Comparison of ENCODE assay signal across 9 cellular contexts in genomic region chr21:44930543-44930981, GRCh38. TPM values are rescaled to one million over a fixed set of nuclear protein-coding genes. Genes with fewer than 3 reads are reported as not detected.
DNase-seq lines count a peak whose midpoint lies in the region; ATAC-seq and TF ChIP-seq lines count a peak whose summit lies in the region.
"Had no signal": no experiment of that assay in that cellular context is flagged by ENCODE, and none has a peak within 500 bp of the region (broad histone marks: within the 10 kb centered on the region; RNA-seq: fewer than 3 reads in every experiment).

No MANE protein-coding gene starts in this region.

- POLR2A ChIA-PET in CD4-positive, alpha-beta memory T cell (lab: Charles Lee; ENCODE audit: partially characterized antibody): interaction anchor here (1.3 to 13.0 kb wide), 10 partner anchors 10 to 383 kb away, joined by 3 to 756 read pairs (median 8); partner anchors contain the start of genes ITGB2, PTTG1IP, SLX9 and SUMO3
- POLR2A ChIA-PET in PC-3 (lab: Charles Lee; ENCODE audit: unreplicated experiment): interaction anchor here (1.0 kb wide), 1 partner anchor 57 kb away, joined by 25 read pairs; the partner anchor contains the start of gene PTTG1IP

- H3K4me1 Mint-ChIP-seq in CD4-positive, alpha-beta memory T cell: peaks cover 32 to 60% (median 49%) of the 10 kb centered on the region in 4 donors
- H3K4me1 Mint-ChIP-seq in neural crest cell: peaks cover 30% of the 10 kb centered on the region

- no peaks in the 10 kb centered on the region for H3K27me3 Mint-ChIP-seq in CD4-positive, alpha-beta memory T cell
- peaks cover 79% of the 10 kb centered on the region for H3K27me3 Mint-ChIP-seq in neural crest cell (ENCODE audit: low read depth)

- peaks cover 60% of the 10 kb centered on the region for H3K79me2 ChIP-seq in PC-3 (ENCODE audit: low read length)

- TF ChIP-seq CTCF in PC-3 (conservative IDR thresholded peaks at IDR 0.05; ENCODE audit: low read depth, low read length) (no peak), neural crest cell (conservative IDR thresholded peaks at IDR 0.05) (no peak)

- no peaks in the 10 kb centered on the region for H3K9me3 ChIP-seq in CD4-positive, alpha-beta memory T cell (ENCODE audit: control insufficient read depth in 1 of 2, low read length in 2 of 2)
- H3K9me3 ChIP-seq in PC-3 (ENCODE audit: low read length): no peaks in the 10 kb centered on the region

- peak overlapping the region; percentile 85 to 93 (median 92) for H3K4me3 Mint-ChIP-seq in CD4-positive, alpha-beta memory T cell
- H3K4me3 Mint-ChIP-seq in neural crest cell: peak overlapping the region; percentile 41

- intact Hi-C loops in CD4-positive, alpha-beta memory T cell (cut with micrococcal nuclease): loop anchor here (1.0 kb wide), 1 partner anchor 19 kb away; no protein-coding TSS in a partner anchor
- intact Hi-C loops in PC-3 (cut with micrococcal nuclease): loop anchor here (2.0 kb wide), 2 partner anchors 14 to 38 kb away; no protein-coding TSS in a partner anchor

- peak overlapping the region; percentile 95 for H3K4me2 ChIP-seq in PC-3 (ENCODE audit: low read length)

- H3K9me2 ChIP-seq in PC-3 (replicated peaks; ENCODE audit: low read length): no peaks in the 10 kb centered on the region

- peak overlapping the region; percentile 84 for H3K27ac ChIP-seq in CD4-positive, alpha-beta memory T cell (ENCODE audit: low read depth, low read length)
- peak overlapping the region; percentile 74 for H3K27ac ChIP-seq in PC-3 (ENCODE audit: low read length)

- peak overlapping the region; percentile 43 to 57 for H3K4me3 ChIP-seq in CD4-positive, alpha-beta memory T cell (ENCODE audit: low read length in 2 of 2)
- H3K4me3 ChIP-seq in PC-3 (ENCODE audit: low read length): peak overlapping the region; percentile 77

- H3K9ac ChIP-seq in PC-3 (ENCODE audit: low read length): peak overlapping the region; percentile 73

- H3K36me3 ChIP-seq in CD4-positive, alpha-beta memory T cell (ENCODE audit: insufficient read depth, low read length): no peaks in the 10 kb centered on the region
- H3K36me3 ChIP-seq in PC-3 (ENCODE audit: low read depth, low read length): peaks cover 4% of the 10 kb centered on the region; the same call in 1 of the 2 replicates

- H3K27me3 ChIP-seq in CD4-positive, alpha-beta memory T cell (ENCODE audit: insufficient read depth, low read length): no peaks in the 10 kb centered on the region
- H3K27me3 ChIP-seq in PC-3 (ENCODE audit: low read length): no peaks in the 10 kb centered on the region

- H2AFZ ChIP-seq in PC-3 (ENCODE audit: low read length): peak overlapping the region; percentile 50

- peak; percentile 63 to 88 (median 67) for DNase-seq in CD4-positive, alpha-beta memory T cell
- DNase-seq in PC-3: peak; percentile 72
- DNase-seq in activated naive CD4-positive, alpha-beta T cell treated with anti-CD3 and anti-CD28 coated beads, Interleukin-2, amount 50 U/mL, for 16 hours: peak; percentile 65
- no peak for DNase-seq in neural crest cell (ENCODE audit: low read depth, low spot score)
- no peak for DNase-seq in amniotic stem cell (lab: John Stamatoyannopoulos, UW)
- DNase-seq in HK-2 (ENCODE audit: unreplicated experiment): no peak
- no peak for DNase-seq in COLO829 (ENCODE audit: low spot score)
- no peak for DNase-seq in retina
- DNase-seq: NCI-H1417 treated with DMSO at 0.1 percent for 48 hours had no signal

- CTCF ChIA-PET in CD4-positive, alpha-beta memory T cell (lab: Charles Lee; ENCODE audit: partially characterized antibody): interaction anchor here (1.2 to 12.7 kb wide), 8 partner anchors 9 to 137 kb away, joined by 4 to 253 read pairs (median 13); partner anchors contain the start of genes ITGB2 and UBE2G2
- CTCF ChIA-PET in PC-3 (lab: Charles Lee): no interaction called here

- BruUV-seq in PC-3 (replicated peaks; lab: Mats Ljungman, UMichigan): no TSS peak

- peaks cover 8% of the 10 kb centered on the region for H3F3A ChIP-seq in PC-3 (ENCODE audit: low read length, unreplicated experiment)

- peak overlapping the region; percentile 87 to 96 (median 95) for H3K27ac Mint-ChIP-seq in CD4-positive, alpha-beta memory T cell
- H3K27ac Mint-ChIP-seq in neural crest cell (ENCODE audit: unreplicated experiment): no peak overlapping the region

- no peaks in the 10 kb centered on the region for H4K20me1 ChIP-seq in PC-3 (ENCODE audit: low read length)

- ATAC-seq in PC-3: peak; percentile 1

- H3K36me3 Mint-ChIP-seq in CD4-positive, alpha-beta memory T cell: peaks cover 0 to 20% of the 10 kb centered on the region in 2 donors
- H3K36me3 Mint-ChIP-seq in neural crest cell (ENCODE audit: low read depth): no peaks in the 10 kb centered on the region

- peaks cover 63% of the 10 kb centered on the region for H3K4me1 ChIP-seq in CD4-positive, alpha-beta memory T cell (ENCODE audit: insufficient read depth, low read length)
- H3K4me1 ChIP-seq in PC-3 (ENCODE audit: insufficient read depth, low read length): peaks cover 74% of the 10 kb centered on the region

- peaks cover 0 to 3% (median 0%) of the 10 kb centered on the region in 8 donors for H3K9me3 Mint-ChIP-seq in CD4-positive, alpha-beta memory T cell
- no peaks in the 10 kb centered on the region for H3K9me3 Mint-ChIP-seq in neural crest cell

RNA-seq across cellular contexts. Expression of gene SLX9, which starts 9.3 kb away (rescaled TPM):
- total RNA-seq in CD4-positive, alpha-beta memory T cell: 10 to 100 TPM; 17.7 to 21.6 TPM
- polyA plus RNA-seq in CD4-positive, alpha-beta memory T cell: 10 to 100 TPM in 1 of 2 donors, 1 to 10 TPM in 1; 9.4 to 13.1 TPM
- total RNA-seq in PC-3 (2014; rRNA removed) (80.1 and 94.9 TPM in 2 replicates), neural crest cell (40.5 and 42.3 TPM in 2 replicates)

RNA-seq across cellular contexts. Expression of gene ITGB2, which starts 9.9 kb away (rescaled TPM):
- total RNA-seq in CD4-positive, alpha-beta memory T cell: 100 to 1,000 TPM; 278 to 291 TPM
- polyA plus RNA-seq in CD4-positive, alpha-beta memory T cell: 100 to 1,000 TPM; 538 to 575 TPM
- 45.1 and 45.7 TPM in 2 replicates for total RNA-seq in PC-3 (2014; rRNA removed)
- total RNA-seq in neural crest cell: 0.84 and 0.89 TPM in 2 replicates

RNA-seq across cellular contexts. Expression of gene PTTG1IP, which starts 57.1 kb away (rescaled TPM):
- total RNA-seq in CD4-positive, alpha-beta memory T cell: 100 to 1,000 TPM in 1 of 2 experiments, 10 to 100 TPM in 1; 98.7 to 110 TPM
- polyA plus RNA-seq in CD4-positive, alpha-beta memory T cell: 10 to 100 TPM; 84.8 to 92.4 TPM
- total RNA-seq in PC-3 (2014; rRNA removed) (330 and 455 TPM in 2 replicates), neural crest cell (164 and 169 TPM in 2 replicates)

Comparison
In these comparisons a context has a peak if more than half of its experiments do, and no peak if none do; other contexts are left out.
1. DNase-seq: peak in CD4-positive, alpha-beta memory T cell (5 of 5), PC-3 (single experiment) and activated naive CD4-positive, alpha-beta T cell treated with anti-CD3 and anti-CD28 coated beads, Interleukin-2, amount 50 U/mL, for 16 hours (single experiment); none in neural crest cell (single experiment), amniotic stem cell (single experiment), HK-2 (single experiment), COLO829 (single experiment) and retina (single experiment).
2. RNA of gene ITGB2, which starts 9.9 kb away (total RNA-seq): 278 to 291 TPM in CD4-positive, alpha-beta memory T cell and 45.1 to 45.7 TPM in PC-3; 0.84 to 0.89 TPM in neural crest cell; every median in the first group is over 10 times any median in the second.